Comparison of ENCODE assay signal across 12 cellular contexts in the genomic region with DNA sequence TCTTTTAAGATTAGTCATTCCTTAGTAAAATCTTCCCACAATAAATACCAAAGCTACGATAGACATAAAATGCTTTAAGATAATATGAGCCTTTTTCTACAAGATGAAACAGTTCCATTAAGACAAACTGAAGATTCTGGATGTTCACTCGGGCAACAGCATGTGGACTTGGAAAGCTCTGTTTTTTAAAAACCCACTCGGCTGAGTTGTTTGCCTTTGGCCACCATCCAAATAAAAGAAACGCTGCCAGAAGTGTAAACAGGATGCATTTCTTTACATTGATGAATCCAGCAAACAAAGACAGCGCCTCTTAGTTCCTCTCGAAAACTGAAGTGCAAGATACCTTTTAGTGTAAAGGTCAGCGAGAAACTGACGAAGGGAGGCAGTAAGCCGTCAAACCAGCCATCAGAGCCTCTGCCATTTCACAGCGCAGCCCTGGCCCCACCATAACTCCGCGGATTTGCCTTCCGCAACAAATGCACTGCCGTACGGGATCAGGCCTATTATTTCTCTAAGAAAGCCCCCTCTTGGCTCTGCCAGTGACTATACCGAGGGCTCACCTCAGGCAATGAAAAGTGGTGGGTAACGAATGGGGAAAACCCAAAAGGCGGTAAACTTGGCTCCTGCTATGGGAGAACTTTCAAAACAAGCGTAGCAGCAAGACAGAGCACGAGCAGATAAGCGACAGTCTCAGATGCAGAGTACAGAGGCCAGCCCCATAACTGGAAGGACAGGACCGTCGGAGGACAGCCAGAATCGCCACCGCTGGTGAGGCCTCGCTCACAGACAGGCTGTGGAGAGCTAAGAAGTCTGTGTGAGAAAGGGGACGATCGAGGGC. TPM values are rescaled to one million over a fixed set of nuclear protein-coding genes. Genes with fewer than 3 reads are reported as not detected.
DNase-seq lines count a peak whose midpoint lies in the region; ATAC-seq, FAIRE-seq and TF ChIP-seq lines count a peak whose summit lies in the region.
"Had no signal": no experiment of that assay in that cellular context is flagged by ENCODE, and none has a peak within 500 bp of the region (broad histone marks: within the 10 kb centered on the region; RNA-seq: fewer than 3 reads in every experiment).

No MANE protein-coding gene starts in this region.

- peak overlapping the region; percentile 32 for H3K4me3 Mint-ChIP-seq in chondrocyte (ENCODE audit: unreplicated experiment)
- H3K4me3 Mint-ChIP-seq: CD4-positive, alpha-beta T cell had no signal

- H3K4me1 ChIP-seq in A549: peaks cover 40% of the 10 kb centered on the region
- H3K4me1 ChIP-seq in lung (ENCODE audit: control insufficient read depth in 2 of 2, insufficient read depth in 2 of 2, low read length in 2 of 2): peaks cover 18 to 33% of the 10 kb centered on the region in 2 donors

- H3K27ac ChIP-seq in A549 (peak overlapping the region; percentile 74 to 87), lung (ENCODE audit: low read depth in 1 of 2, low read length in 1 of 2) (peak overlapping the region; percentile 76 to 78)

- H3K9me3 Mint-ChIP-seq in chondrocyte (ENCODE audit: low read depth): no peaks in the 10 kb centered on the region
- H3K9me3 Mint-ChIP-seq: CD4-positive, alpha-beta T cell had no signal

- H3K4me3 ChIP-seq in A549 (peak overlapping the region; percentile 31), lung (no peak overlapping the region), H7 (ENCODE audit: insufficient read depth, low read depth, low read length) (no peak overlapping the region)

- TF ChIP-seq POLR2A in A549 (IDR thresholded peaks at IDR 0.05; ENCODE audit: low read length): no peak

- peak overlapping the region; percentile 93 for H3K4me2 ChIP-seq in A549

- no peaks in the 10 kb centered on the region for H3K36me3 ChIP-seq in lung (ENCODE audit: control insufficient read depth in 2 of 2, insufficient read depth in 2 of 2, low read length in 2 of 2)
- H3K36me3 ChIP-seq in H7 (replicated peaks; ENCODE audit: control insufficient read depth, insufficient read depth, low read length): no peaks in the 10 kb centered on the region; the same call in 1 of the 2 replicates

- POLR2A ChIA-PET in A549 (lab: Yijun Ruan, JAX): interaction anchor here (0.6 to 0.7 kb wide), 3 partner anchors 34 to 79 kb away, joined by 3 to 10 read pairs (median 4); no protein-coding TSS in a partner anchor

- TF ChIP-seq CTCF in A549 (IDR thresholded peaks at IDR 0.05): no peak
- TF ChIP-seq CTCF in chondrocyte (IDR thresholded peaks at IDR 0.05): no peak
- TF ChIP-seq CTCF in lung (IDR thresholded peaks at IDR 0.05; ENCODE audit: control extremely low read depth, extremely low read depth): no peak

- peaks cover 88% of the 10 kb centered on the region for H3K4me1 Mint-ChIP-seq in chondrocyte (ENCODE audit: low read depth)

- ATAC-seq in A549: peak; percentile 64 to 84
- ATAC-seq in lung (ENCODE audit: insufficient read depth, low FRiP score): no peak
- no peak for ATAC-seq in HG03565 (IDR thresholded peaks at IDR 0.05; ENCODE audit: unreplicated experiment)

- peak in 1 of 2 experiments; percentile 11; a peak in 1 of 5 replicates for TF ChIP-seq RAD21 in A549 (conservative IDR thresholded peaks at IDR 0.05 in 1 of 2, IDR thresholded peaks at IDR 0.05 in 1 of 2)

- no peaks in the 10 kb centered on the region for H3K27me3 ChIP-seq in lung (ENCODE audit: control insufficient read depth, insufficient read depth)
- H3K27me3 ChIP-seq in H7 (ENCODE audit: control insufficient read depth, insufficient read depth, low read length): no peaks in the 10 kb centered on the region

- DNase-seq in A549 (ENCODE audit: low read depth in 1 of 2, low spot score in 1 of 2): peak; percentile 53 to 74
- DNase-seq in NCI-H1105 (lab: John Stamatoyannopoulos, UW): peak; percentile 33
- no peak for DNase-seq in chondrocyte (ENCODE audit: low spot score)
- no peak for DNase-seq in lung (ENCODE audit: low spot score)
- DNase-seq in H7: no peak
- DNase-seq in DMS 273 treated with DMSO at 0.1 percent for 48 hours (lab: John Stamatoyannopoulos, UW): no peak
- DNase-seq in germinal center (ENCODE audit: low spot score): no peak
- DNase-seq: CD4-positive, alpha-beta T cell; cortex of kidney; stimulated activated CD4-positive, alpha-beta T cell treated with anti-CD3 and anti-CD28 coated beads, Interleukin-12 subunit alpha, Interleukin-12 subunit beta, amount 100 ng/mL, for 4 hours had no signal

- no peaks in the 10 kb centered on the region for H3K27me3 Mint-ChIP-seq in chondrocyte (ENCODE audit: low read depth)
- H3K27me3 Mint-ChIP-seq: CD4-positive, alpha-beta T cell had no signal

- CTCF ChIA-PET in A549 (lab: Yijun Ruan, JAX): interaction anchor here (1.4 kb wide), 1 partner anchor 93 kb away, joined by 4 read pairs; no protein-coding TSS in a partner anchor

- H3K36me3 Mint-ChIP-seq in chondrocyte (ENCODE audit: low read depth): peaks cover 2% of the 10 kb centered on the region

- FAIRE-seq in A549 (lab: Jason Lieb, UNC): no peak
- FAIRE-seq: H54 had no signal

- WGBS in A549 (ENCODE audit: missing lambda C conversion rate): 13% methylated on average over 28 of the region's 28 CpGs
- 40 to 65% methylated on average over 28 of the region's 28 CpGs for WGBS in lung, 2 donors

- no peaks in the 10 kb centered on the region for H3K9me3 ChIP-seq in A549
- no peaks in the 10 kb centered on the region for H3K9me3 ChIP-seq in lung (ENCODE audit: control insufficient read depth in 2 of 2, insufficient read depth in 1 of 2, low read length in 1 of 2)

- H3K27ac Mint-ChIP-seq in chondrocyte (ENCODE audit: unreplicated experiment): peak overlapping the region; percentile 95
- H3K27ac Mint-ChIP-seq: CD4-positive, alpha-beta T cell had no signal

- no peak for TF ChIP-seq EP300 in A549 (IDR thresholded peaks at IDR 0.05)

TF ChIP-seq in A549, 52 proteins besides CTCF, POLR2A, EP300 and RAD21 (continues in another document):
- TF ChIP-seq RNF2 (IDR thresholded peaks at IDR 0.05; ENCODE audit: borderline replicate concordance, low read depth) (no peak), KDM5A (IDR thresholded peaks at IDR 0.05) (no peak), RCOR1 (IDR thresholded peaks at IDR 0.05; ENCODE audit: low read depth, low read length) (no peak), HDAC2 (IDR thresholded peaks at IDR 0.05) (no peak), CBX2 (IDR thresholded peaks at IDR 0.05; ENCODE audit: borderline replicate concordance, low read depth) (no peak), FOSB (CRISPR knock-in tag; IDR thresholded peaks at IDR 0.05) (no peak), NR3C1 (IDR thresholded peaks at IDR 0.05) (no peak), JUNB (IDR thresholded peaks at IDR 0.05) (0 out of 2 replicates have a peak, but pooled peaks have one; percentile 18), MAZ (IDR thresholded peaks at IDR 0.05; ENCODE audit: borderline replicate concordance, low read depth, low read length) (no peak), NPAS2 (CRISPR knock-in tag; IDR thresholded peaks at IDR 0.05; ENCODE audit: borderline replicate concordance) (no peak), BCL3 (IDR thresholded peaks at IDR 0.05) (no peak), HOXB5 (CRISPR knock-in tag; IDR thresholded peaks at IDR 0.05) (no peak), RARB (CRISPR knock-in tag; IDR thresholded peaks at IDR 0.05) (no peak), TP53 (CRISPR knock-in tag; IDR thresholded peaks at IDR 0.05) (no peak), ZSCAN20 (CRISPR knock-in tag; IDR thresholded peaks at IDR 0.05) (no peak), PBX3 (IDR thresholded peaks at IDR 0.05) (no peak), POLR2AphosphoS2 (conservative IDR thresholded peaks at IDR 0.05; ENCODE audit: low read length) (no peak), ZC3H11A (IDR thresholded peaks at IDR 0.05) (no peak), SMC3 (IDR thresholded peaks at IDR 0.05) (no peak), ZNF302 (CRISPR knock-in tag; IDR thresholded peaks at IDR 0.05) (no peak), KDM1A (IDR thresholded peaks at IDR 0.05; ENCODE audit: low read depth) (no peak), MYC (IDR thresholded peaks at IDR 0.05; ENCODE audit: borderline replicate concordance, low read length) (no peak), HOXB13 (CRISPR knock-in tag; IDR thresholded peaks at IDR 0.05; ENCODE audit: low read depth) (no peak), MAFK (IDR thresholded peaks at IDR 0.05; ENCODE audit: partially characterized antibody) (peak; percentile 7)
- TF ChIP-seq, protein P1, sequence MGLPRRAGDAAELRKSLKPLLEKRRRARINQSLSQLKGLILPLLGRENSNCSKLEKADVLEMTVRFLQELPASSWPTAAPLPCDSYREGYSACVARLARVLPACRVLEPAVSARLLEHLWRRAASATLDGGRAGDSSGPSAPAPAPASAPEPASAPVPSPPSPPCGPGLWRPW (IDR thresholded peaks at IDR 0.05): no peak

RNA-seq across cellular contexts. Expression of gene GNA12, which starts 41.4 kb away (rescaled TPM):
- polyA plus RNA-seq in A549 (2011; rRNA removed): 43.7 and 44.0 TPM in 2 replicates
- 35.5 and 55.4 TPM in 2 replicates for polyA plus RNA-seq in A549 (2012; cell fraction: cytosol; rRNA removed)
- polyA plus RNA-seq in A549 (2012; cell fraction: nucleus; rRNA removed): 30.9 and 37.5 TPM in 2 replicates
- polyA plus RNA-seq in A549 (2017; fragmentation: RNase III; extraction: RNeasy Plus Mini Kit Qiagen cat#74134 plus additional on column Dnase treatment): 33.0 to 35.6 TPM (median 34.5 TPM) in 3 replicates
- polyA minus RNA-seq in A549 (2011; rRNA and poly(A)+ RNA removed): 66.4 and 75.1 TPM in 2 replicates
- total RNA-seq in chondrocyte: 77.5 to 111 TPM (median 108 TPM) in 3 replicates
- total RNA-seq in lung: 10 to 100 TPM; 34.4 to 51.9 TPM
- polyA plus RNA-seq in lung: 10 to 100 TPM; 11.0 to 32.6 TPM
- total RNA-seq in H7 (2014; rRNA removed; shearing (Covaris generic)): 23.3 and 44.4 TPM in 2 replicates

Comparison
In these comparisons a context has a peak if more than half of its experiments do, and no peak if none do; other contexts are left out.
1. ATAC-seq: peak in A549 (2 of 2); none in lung (single experiment) and HG03565 (single experiment).
2. DNase-seq: peak in A549 (2 of 2) and NCI-H1105 (single experiment); none in chondrocyte (single experiment), lung (single experiment), H7 (single experiment), DMS 273 treated with DMSO at 0.1 percent for 48 hours (single experiment) and germinal center (single experiment).